ENCODE assay signal across 30 cellular contexts in the genomic region with DNA sequence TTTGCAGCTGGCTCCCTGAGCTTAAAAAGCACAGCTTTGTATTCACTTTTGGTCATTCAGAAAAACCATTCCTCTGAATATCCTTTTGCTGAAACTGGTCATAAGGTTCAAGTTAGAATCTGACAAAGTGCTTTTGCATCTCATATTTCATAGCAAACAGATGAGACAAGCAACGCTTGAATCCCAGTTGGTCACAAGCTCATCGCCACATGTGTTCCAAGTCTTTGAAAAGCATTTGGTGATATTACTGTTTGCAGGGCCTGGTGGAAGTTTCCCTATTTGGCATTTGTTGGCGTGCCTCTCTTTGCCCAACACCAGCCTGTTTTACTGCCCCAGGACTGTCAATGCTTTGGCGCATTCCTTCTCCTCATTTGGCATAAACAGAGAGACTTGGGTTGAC. TPM values are rescaled to one million over a fixed set of nuclear protein-coding genes. Genes with fewer than 3 reads are reported as not detected.
DNase-seq lines count a peak whose midpoint lies in the region; ATAC-seq and TF ChIP-seq lines count a peak whose summit lies in the region.
"Had no signal": no experiment of that assay in that cellular context is flagged by ENCODE, and none has a peak within 500 bp of the region (broad histone marks: within the 10 kb centered on the region; RNA-seq: fewer than 3 reads in every experiment).

No MANE protein-coding gene starts in this region.

- intact Hi-C loops in right cardiac atrium (cut with DNase I) (no loop called here), ovary (cut with DNase I) (no loop called here)

- H3K27ac ChIP-seq in coronary artery (peak overlapping the region; percentile 3 to 29), right cardiac atrium (ENCODE audit: low read length) (peak overlapping the region; percentile 85), subcutaneous abdominal adipose tissue (ENCODE audit: low read depth, low read length) (peak overlapping the region; percentile 90), ovary (no peak overlapping the region)
- H3K27ac ChIP-seq: hepatocyte, prostate gland had no signal

- H3K36me3 ChIP-seq in subcutaneous abdominal adipose tissue (ENCODE audit: control insufficient read depth in 5 of 5, insufficient read depth in 5 of 5, low read length in 5 of 5): peaks cover 0 to 8% (median 0%) of the 10 kb centered on the region in 5 donors
- H3K36me3 ChIP-seq in ovary: no peaks in the 10 kb centered on the region
- H3K36me3 ChIP-seq: HAP-1, prostate gland had no signal

- no peaks in the 10 kb centered on the region for H3K27me3 ChIP-seq in right cardiac atrium (ENCODE audit: control insufficient read depth, insufficient read depth)
- H3K27me3 ChIP-seq in subcutaneous abdominal adipose tissue (ENCODE audit: control insufficient read depth in 5 of 5, insufficient read depth in 4 of 5, low read length in 5 of 5): no peaks in the 10 kb centered on the region
- H3K27me3 ChIP-seq in ovary: no peaks in the 10 kb centered on the region
- H3K27me3 ChIP-seq: hepatocyte, stomach had no signal

- no peak overlapping the region for H3K27ac Mint-ChIP-seq in activated naive CD8-positive, alpha-beta T cell treated with anti-CD3 and anti-CD28 coated beads, Interleukin-2, amount 50 U/mL, for 24 hours
- H3K27ac Mint-ChIP-seq: activated CD4-positive, alpha-beta T cell treated with anti-CD3 and anti-CD28 coated beads, Interleukin-2, amount 10 ng/mL, durations not matched to agents 24 days and 14 days; CD14-positive monocyte; memory B cell had no signal

- no peak overlapping the region for H3K4me3 Mint-ChIP-seq in activated naive CD8-positive, alpha-beta T cell treated with anti-CD3 and anti-CD28 coated beads, Interleukin-2, amount 50 U/mL, for 24 hours
- H3K4me3 Mint-ChIP-seq: activated CD4-positive, alpha-beta T cell treated with anti-CD3 and anti-CD28 coated beads, Interleukin-2, amount 10 ng/mL, durations not matched to agents 24 days and 14 days; CD14-positive monocyte; memory B cell; naive B cell had no signal

- DNase-seq in GM04503 (ENCODE audit: low read depth): peak; percentile 26
- DNase-seq in coronary artery (ENCODE audit: low spot score): no peak
- no peak for DNase-seq in right cardiac atrium
- DNase-seq in NCI-H128 (lab: John Stamatoyannopoulos, UW; ENCODE audit: unreplicated experiment): no peak
- no peak for DNase-seq in activated naive CD8-positive, alpha-beta T cell treated with anti-CD3 and anti-CD28 coated beads, Interleukin-2, amount 50 U/mL, for 24 hours
- DNase-seq in ovary: no peak
- DNase-seq: activated CD4-positive, alpha-beta T cell treated with anti-CD3 and anti-CD28 coated beads, Interleukin-2, amount 10 ng/mL, durations not matched to agents 24 days and 14 days; activated gamma-delta T cell treated with Interleukin-2 at 50 U/mL for 16 hours; activated T-cell treated with anti-CD3 and anti-CD28 coated beads, Interleukin-2, amount 50 U/mL, for 1 hour; Calu3; cerebellar nuclear complex; EL; foreskin melanocyte; naive B cell; NCI-H1105; NCI-H2029 treated with DMSO at 0.1 percent for 48 hours; NCI-H2227 treated with DMSO at 0.1 percent for 48 hours; NCI-H526 treated with DMSO at 0.1 percent for 48 hours; small intestine; stimulated activated CD4-positive, alpha-beta T cell treated with anti-CD3 and anti-CD28 coated beads, Interleukin-1b, Interleukin-23, amount 100 ng/mL, for 48 hours; stomach had no signal

- H3K4me3 ChIP-seq in coronary artery (no peak overlapping the region), right cardiac atrium (ENCODE audit: low read length) (no peak overlapping the region), subcutaneous abdominal adipose tissue (ENCODE audit: low read depth in 1 of 5, low read length in 5 of 5) (no peak overlapping the region), ovary (no peak overlapping the region)
- H3K4me3 ChIP-seq: HAP-1, hepatocyte, prostate gland, stomach had no signal

- no peak overlapping the region for H3K9ac ChIP-seq in subcutaneous abdominal adipose tissue (ENCODE audit: low read length in 5 of 5)

- no peaks in the 10 kb centered on the region for H3K4me1 Mint-ChIP-seq in activated naive CD8-positive, alpha-beta T cell treated with anti-CD3 and anti-CD28 coated beads, Interleukin-2, amount 50 U/mL, for 24 hours
- H3K4me1 Mint-ChIP-seq: activated CD4-positive, alpha-beta T cell treated with anti-CD3 and anti-CD28 coated beads, Interleukin-2, amount 10 ng/mL, durations not matched to agents 24 days and 14 days; CD14-positive monocyte; memory B cell; naive B cell had no signal

- H3K36me3 Mint-ChIP-seq in activated naive CD8-positive, alpha-beta T cell treated with anti-CD3 and anti-CD28 coated beads, Interleukin-2, amount 50 U/mL, for 24 hours (ENCODE audit: low read depth): peaks cover 2% of the 10 kb centered on the region
- H3K36me3 Mint-ChIP-seq: CD14-positive monocyte, memory B cell had no signal

- H3K27me3 Mint-ChIP-seq in activated naive CD8-positive, alpha-beta T cell treated with anti-CD3 and anti-CD28 coated beads, Interleukin-2, amount 50 U/mL, for 24 hours: peaks cover 16% of the 10 kb centered on the region
- H3K27me3 Mint-ChIP-seq: activated CD4-positive, alpha-beta T cell treated with anti-CD3 and anti-CD28 coated beads, Interleukin-2, amount 10 ng/mL, durations not matched to agents 24 days and 14 days had no signal

- TF ChIP-seq CTCF in coronary artery (IDR thresholded peaks at IDR 0.05): no peak
- TF ChIP-seq CTCF in ovary (IDR thresholded peaks at IDR 0.05): no peak

- H3K9me3 ChIP-seq in right cardiac atrium (ENCODE audit: control insufficient read depth, low read length): no peaks in the 10 kb centered on the region
- peaks cover 0 to 16% (median 12%) of the 10 kb centered on the region in 5 donors for H3K9me3 ChIP-seq in subcutaneous abdominal adipose tissue (ENCODE audit: control insufficient read depth in 5 of 5, low read length in 5 of 5)
- no peaks in the 10 kb centered on the region for H3K9me3 ChIP-seq in ovary
- H3K9me3 ChIP-seq: HAP-1, prostate gland had no signal

- no peak for TF ChIP-seq EP300 in ovary (IDR thresholded peaks at IDR 0.05)

- WGBS in right cardiac atrium: 75% methylated on average over 4 of the region's 4 CpGs
- WGBS in ovary, 3 donors: 92 to 95% (median 93%) methylated on average over 4 of the region's 4 CpGs

- H3K4me1 ChIP-seq in right cardiac atrium (ENCODE audit: control insufficient read depth, insufficient read depth, low read length) (no peaks in the 10 kb centered on the region), subcutaneous abdominal adipose tissue (ENCODE audit: control insufficient read depth in 5 of 5, insufficient read depth in 5 of 5, low read length in 5 of 5) (peaks cover 0 to 50% (median 23%) of the 10 kb centered on the region in 5 donors), ovary (ENCODE audit: insufficient read depth) (no peaks in the 10 kb centered on the region)
- H3K4me1 ChIP-seq: HAP-1 had no signal

- no peak for ATAC-seq in right cardiac atrium
- no peak for ATAC-seq in activated naive CD8-positive, alpha-beta T cell treated with anti-CD3 and anti-CD28 coated beads, Interleukin-2, amount 50 U/mL, for 24 hours
- ATAC-seq in GM19023 (IDR thresholded peaks at IDR 0.05; ENCODE audit: unreplicated experiment): no peak
- ATAC-seq: Panc1 had no signal

- TF ChIP-seq POLR2A in ovary (IDR thresholded peaks at IDR 0.05): no peak

- peaks cover 29% of the 10 kb centered on the region for H3K9me3 Mint-ChIP-seq in activated naive CD8-positive, alpha-beta T cell treated with anti-CD3 and anti-CD28 coated beads, Interleukin-2, amount 50 U/mL, for 24 hours

RNA-seq across cellular contexts. Expression of a gene that starts 10.3 kb away (rescaled TPM):
- 100 to 1,000 TPM; 274 to 370 (median 307) TPM for total RNA-seq in right cardiac atrium
- 234 TPM for polyA plus RNA-seq in right cardiac atrium
- total RNA-seq in ovary: 10 to 100 TPM in 5 of 7 donors, 1 to 10 TPM in 2; 7.2 to 66.4 (median 14.2) TPM
- polyA plus RNA-seq in ovary: 10 to 100 TPM in 1 of 2 donors, 1 to 10 TPM in 1; 6.1 to 28.3 TPM
- total RNA-seq: activated CD4-positive, alpha-beta T cell treated with anti-CD3 and anti-CD28 coated beads, Interleukin-2, amount 10 ng/mL, durations not matched to agents 24 days and 14 days; activated CD8-positive, alpha-beta memory T cell treated with anti-CD3 and anti-CD28 coated beads for 36 hours had no signal
- polyA plus RNA-seq: CD14-positive monocyte had no signal

RNA-seq across cellular contexts. Expression of a gene that starts 24.3 kb away (rescaled TPM):
- total RNA-seq in right cardiac atrium (10 to 100 TPM; 30.3 to 43.1 (median 35.0) TPM), ovary (10 to 100 TPM; 34.1 to 71.4 (median 41.2) TPM)
- polyA plus RNA-seq in right cardiac atrium (48.0 TPM), ovary (10 to 100 TPM; 45.4 to 47.2 TPM)

Comparison
In these comparisons a context has a peak if more than half of its experiments do, and no peak if none do; other contexts are left out.
1. H3K27ac ChIP-seq: peak in coronary artery (2 of 2), right cardiac atrium (single experiment) and subcutaneous abdominal adipose tissue (single experiment); none in ovary (0 of 2).
2. RNA of a gene that starts 10.3 kb away (total RNA-seq): 274 to 370 TPM in right cardiac atrium; 7.2 to 66.4 TPM in ovary; every median in the first group is over 4 times any median in the second.